In genomic region chr4:40193018-40193571, GRCh38 we compare ENCODE assay signal across 9 cellular contexts. TPM values are rescaled to one million over a fixed set of nuclear protein-coding genes. Genes with fewer than 3 reads are reported as not detected.
DNase-seq lines count a peak whose midpoint lies in the region; ATAC-seq, FAIRE-seq and TF ChIP-seq lines count a peak whose summit lies in the region.
"Had no signal": no experiment of that assay in that cellular context is flagged by ENCODE, and none has a peak within 500 bp of the region (broad histone marks: within the 10 kb centered on the region; RNA-seq: fewer than 3 reads in every experiment).

No MANE protein-coding gene starts in this region.

- no peaks in the 10 kb centered on the region for H4K20me1 ChIP-seq in neural progenitor cell (ENCODE audit: low read depth)

- no peak overlapping the region for H3K9ac ChIP-seq in neural progenitor cell

- H3K79me2 ChIP-seq in neural progenitor cell (ENCODE audit: low read depth) = no peaks in the 10 kb centered on the region

- H3K27me3 Mint-ChIP-seq in neural progenitor cell (ENCODE audit: insufficient read depth, low read depth) = peaks cover 5% of the 10 kb centered on the region

- peaks cover 0 to 14% (median 3%) of the 10 kb centered on the region in 4 donors for H3K4me1 ChIP-seq in Peyer's patch
- H3K4me1 ChIP-seq in neural progenitor cell = peaks cover 55% of the 10 kb centered on the region

- H3K4me3 ChIP-seq in Peyer's patch = peak overlapping the region in 2 of 4 donors; percentile 26 to 57
- H3K4me3 ChIP-seq in neural progenitor cell = no peak overlapping the region

- H3K9me3 ChIP-seq in Peyer's patch = no peaks in the 10 kb centered on the region
- H3K9me3 ChIP-seq in neural progenitor cell (ENCODE audit: low read depth) = no peaks in the 10 kb centered on the region

- H3F3A ChIP-seq in neural progenitor cell (ENCODE audit: low read depth) = peaks cover 42% of the 10 kb centered on the region

- TF ChIP-seq CTCF in Peyer's patch (IDR thresholded peaks at IDR 0.05) = no peak
- TF ChIP-seq CTCF in neural progenitor cell (IDR thresholded peaks at IDR 0.05) = no peak

- H2AFZ ChIP-seq in neural progenitor cell (replicated peaks) = peak overlapping the region; percentile 79

- ATAC-seq in GM18907 (IDR thresholded peaks at IDR 0.05; ENCODE audit: unreplicated experiment) (peak; percentile 39), HG02678 (IDR thresholded peaks at IDR 0.05; ENCODE audit: unreplicated experiment) (peak; percentile 31)

- TF ChIP-seq POLR2A in Peyer's patch (IDR thresholded peaks at IDR 0.05) = no peak

- H3K27ac Mint-ChIP-seq in neural progenitor cell = peak overlapping the region; percentile 77

- FAIRE-seq in urothelium cell line (lab: Jason Lieb, UNC) = no peak

- peak in 2 of 3 donors; percentile 68 to 76 for DNase-seq in Peyer's patch
- no peak for DNase-seq in neural progenitor cell (ENCODE audit: low spot score)
- DNase-seq in HUDEP-2 (lab: John Stamatoyannopoulos, UW; ENCODE audit: unreplicated experiment in 76 of 76) = no peak
- DNase-seq in HT-29 (ENCODE audit: low spot score) = no peak
- DNase-seq in urothelium cell line (ENCODE audit: low spot score) = no peak
- DNase-seq in occipital lobe (lab: John Stamatoyannopoulos, UW) = no peak
- DNase-seq: kidney glomerular epithelial cell had no signal

- no peaks in the 10 kb centered on the region for H3K27me3 ChIP-seq in Peyer's patch
- no peaks in the 10 kb centered on the region for H3K27me3 ChIP-seq in neural progenitor cell

- no peaks in the 10 kb centered on the region for H3K36me3 Mint-ChIP-seq in neural progenitor cell

- peak overlapping the region; percentile 41 for H3K4me2 ChIP-seq in neural progenitor cell

- H3K27ac ChIP-seq in Peyer's patch = peak overlapping the region; percentile 44 to 87 (median 74)
- H3K27ac ChIP-seq in neural progenitor cell = no peak overlapping the region

- no peaks in the 10 kb centered on the region for H3K9me3 Mint-ChIP-seq in neural progenitor cell

- H3K4me3 Mint-ChIP-seq in neural progenitor cell = no peak overlapping the region

- H3K4me1 Mint-ChIP-seq in neural progenitor cell = peaks cover 56% of the 10 kb centered on the region

- H3K36me3 ChIP-seq in Peyer's patch = no peaks in the 10 kb centered on the region
- no peaks in the 10 kb centered on the region for H3K36me3 ChIP-seq in neural progenitor cell

RNA-seq across cellular contexts. Expression of gene RHOH, which starts 3.7 kb away (rescaled TPM):
- 10 to 100 TPM in 2 of 4 donors, 1 to 10 TPM in 2; 3.0 to 46.2 (median 9.8) TPM for total RNA-seq in Peyer's patch
- total RNA-seq in neural progenitor cell (ENCODE audit: low replicate concordance) = 5.7 and 11.2 TPM in 2 replicates
- total RNA-seq in HT-29 (2014; rRNA removed; shearing (Covaris generic)) = not detected in 2 replicates
- total RNA-seq in occipital lobe = 0.94 TPM

Comparison
In these comparisons a context has a peak if more than half of its experiments do, and no peak if none do; other contexts are left out.
1. DNase-seq: peak in Peyer's patch (2 of 3); none in neural progenitor cell (single experiment), HUDEP-2 (0 of 76), HT-29 (single experiment), urothelium cell line (single experiment) and occipital lobe (single experiment).